Comparison of ENCODE assay signal across 16 cellular contexts in the genomic region with DNA sequence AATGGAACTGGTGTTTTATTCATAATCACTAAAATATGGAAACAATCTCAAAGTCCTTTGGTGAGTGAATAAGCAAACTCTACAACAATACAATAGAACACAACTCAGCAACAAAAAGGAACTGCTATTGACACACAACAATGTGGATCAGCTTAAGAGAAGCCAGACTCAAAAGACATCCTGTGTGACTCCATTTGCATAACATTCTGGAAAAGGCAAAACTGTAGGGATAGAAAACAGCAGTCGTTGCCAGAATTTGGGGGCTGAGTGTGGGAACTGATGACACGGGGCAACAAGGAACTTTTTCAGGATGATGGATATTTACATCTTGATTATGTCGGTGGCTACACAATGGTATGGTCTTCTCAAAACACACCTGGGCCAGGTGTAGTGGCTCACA. TPM values are rescaled to one million over a fixed set of nuclear protein-coding genes. Genes with fewer than 3 reads are reported as not detected.
DNase-seq lines count a peak whose midpoint lies in the region; ATAC-seq and TF ChIP-seq lines count a peak whose summit lies in the region.
"Had no signal": no experiment of that assay in that cellular context is flagged by ENCODE, and none has a peak within 500 bp of the region (broad histone marks: within the 10 kb centered on the region; RNA-seq: fewer than 3 reads in every experiment).

No MANE protein-coding gene starts in this region.

- H3K36me3 ChIP-seq in HUES48 (ENCODE audit: control insufficient read depth, insufficient read depth, low read length) = no peaks in the 10 kb centered on the region
- H3K36me3 ChIP-seq in thoracic aorta = peaks cover 3% of the 10 kb centered on the region
- no peaks in the 10 kb centered on the region for H3K36me3 ChIP-seq in SJCRH30

- H3K4me1 ChIP-seq in HUES48 (ENCODE audit: control insufficient read depth, insufficient read depth, low read length) (peaks cover 24% of the 10 kb centered on the region), thoracic aorta (ENCODE audit: control insufficient read depth in 1 of 2, low read depth in 2 of 2) (peaks cover 26 to 70% of the 10 kb centered on the region in 2 donors), SJCRH30 (no peaks in the 10 kb centered on the region)
- H3K4me1 ChIP-seq: Caco-2 had no signal

- H3K9me3 Mint-ChIP-seq in chondrocyte (ENCODE audit: low read depth) = no peaks in the 10 kb centered on the region

- peaks cover 4% of the 10 kb centered on the region for H3K36me3 Mint-ChIP-seq in chondrocyte (ENCODE audit: low read depth)

- H3K27me3 Mint-ChIP-seq in chondrocyte (ENCODE audit: low read depth) = no peaks in the 10 kb centered on the region

- peak overlapping the region; percentile 90 for H3K27ac ChIP-seq in HUES48 (ENCODE audit: low read depth, low read length)
- H3K27ac ChIP-seq in thoracic aorta = peak overlapping the region; percentile 27 to 51
- H3K27ac ChIP-seq in SJCRH30 = no peak overlapping the region
- H3K27ac ChIP-seq: KMS-11 had no signal

- H3K4me1 Mint-ChIP-seq in chondrocyte (ENCODE audit: low read depth) = peaks cover 36% of the 10 kb centered on the region

- H3K27ac Mint-ChIP-seq in chondrocyte (ENCODE audit: unreplicated experiment) = peak overlapping the region; percentile 32

- H3K9me3 ChIP-seq in HUES48 (ENCODE audit: control insufficient read depth, insufficient read depth, low read length) (no peaks in the 10 kb centered on the region), thoracic aorta (no peaks in the 10 kb centered on the region), SJCRH30 (replicated peaks) (no peaks in the 10 kb centered on the region; the same call in 1 of the 2 replicates)
- H3K9me3 ChIP-seq: Caco-2 had no signal

- no peak overlapping the region for H3K4me3 Mint-ChIP-seq in chondrocyte (ENCODE audit: unreplicated experiment)

- H3K27me3 ChIP-seq in HUES48 (ENCODE audit: control insufficient read depth, insufficient read depth, low read length) (no peaks in the 10 kb centered on the region), thoracic aorta (replicated peaks; ENCODE audit: insufficient read depth) (no peaks in the 10 kb centered on the region), SJCRH30 (no peaks in the 10 kb centered on the region)

- TF ChIP-seq CTCF in chondrocyte (IDR thresholded peaks at IDR 0.05) (no peak), thoracic aorta (IDR thresholded peaks at IDR 0.05) (no peak)

- H3K9ac ChIP-seq in HUES48 (ENCODE audit: low read depth, low read length) = no peak overlapping the region
- H3K9ac ChIP-seq: KMS-11 had no signal

- ATAC-seq in thoracic aorta (ENCODE audit: insufficient number of reproducible peaks, low FRiP score, low read depth) (no peak), HG02852 (IDR thresholded peaks at IDR 0.05; ENCODE audit: unreplicated experiment) (no peak)

- DNase-seq in chondrocyte (ENCODE audit: low spot score) (no peak), iPS DF 19.7 (ENCODE audit: low read depth, low spot score) (peak; percentile 52), thoracic aorta (ENCODE audit: low spot score) (no peak), NCI-H748 treated with DMSO at 0.1 percent for 48 hours (lab: John Stamatoyannopoulos, UW) (no peak), SJCRH30 (no peak)
- DNase-seq: Caco-2, DMS153, NCI-H1436 treated with DMSO at 0.1 percent for 48 hours, NCI-H2081 treated with DMSO at 0.1 percent for 48 hours, NCI-H2227 treated with DMSO at 0.1 percent for 48 hours, NCI-H524, RPMI8226, SIG-M5 had no signal

- no peak overlapping the region for H3K4me3 ChIP-seq in HUES48 (ENCODE audit: low read depth, low read length)
- H3K4me3 ChIP-seq in thoracic aorta = no peak overlapping the region
- no peak overlapping the region for H3K4me3 ChIP-seq in SJCRH30

RNA-seq across cellular contexts. Expression of a gene that starts 32.4 kb away (rescaled TPM):
- 112 to 136 TPM (median 118 TPM) in 3 replicates for total RNA-seq in chondrocyte
- 100 to 1,000 TPM; 349 to 483 TPM for total RNA-seq in thoracic aorta
- total RNA-seq in SJCRH30 (2014; rRNA removed; shearing (Covaris generic)) = 42.5 and 65.0 TPM in 2 replicates
